Comparison of ENCODE assay signal across 15 cellular contexts in genomic region chr18:49726564-49726963, GRCh38.
A peak's percentile ranks its signal among the peaks of the same experiment; 100 is the strongest.
DNase-seq lines count a peak whose midpoint lies in the region; TF ChIP-seq lines count a peak whose summit lies in the region.
"Had no signal": no experiment of that assay in that cellular context is flagged by ENCODE, and none has a peak within 500 bp of the region (broad histone marks: within the 10 kb centered on the region; RNA-seq: fewer than 3 reads in every experiment).

No MANE protein-coding gene starts in this region.

- H3K27me3 ChIP-seq in SJCRH30 = no peaks in the 10 kb centered on the region
- no peaks in the 10 kb centered on the region for H3K27me3 ChIP-seq in fibroblast of lung (ENCODE audit: control insufficient read depth, insufficient read depth, low read length)
- no peaks in the 10 kb centered on the region for H3K27me3 ChIP-seq in osteoblast (ENCODE audit: insufficient read depth, low read length)
- no peaks in the 10 kb centered on the region for H3K27me3 ChIP-seq in effector memory CD4-positive, alpha-beta T cell (replicated peaks; ENCODE audit: control insufficient read depth, insufficient read depth, low read length, poor library complexity, severe bottlenecking)
- H3K27me3 ChIP-seq: body of pancreas, gastrocnemius medialis had no signal

- peaks cover 18% of the 10 kb centered on the region for H3K4me1 ChIP-seq in SJCRH30
- peaks cover 9% of the 10 kb centered on the region for H3K4me1 ChIP-seq in fibroblast of lung (ENCODE audit: control insufficient read depth, extremely low read depth, insufficient read depth, low read length)
- H3K4me1 ChIP-seq in osteoblast (ENCODE audit: insufficient read depth, low read length) = peaks cover 27% of the 10 kb centered on the region
- H3K4me1 ChIP-seq in effector memory CD4-positive, alpha-beta T cell (ENCODE audit: control insufficient read depth, insufficient read depth, low read length, poor library complexity, severe bottlenecking) = no peaks in the 10 kb centered on the region

- H3K4me3 ChIP-seq in SJCRH30 = peak overlapping the region; percentile 6
- no peak overlapping the region for H3K4me3 ChIP-seq in fibroblast of lung (replicated peaks in 1 of 4; ENCODE audit: control extremely low read depth in 1 of 4, insufficient read depth in 1 of 4, low read depth in 3 of 4, low read length in 4 of 4)
- H3K4me3 ChIP-seq in osteoblast (ENCODE audit: insufficient read depth, low read length) = no peak overlapping the region
- H3K4me3 ChIP-seq in effector memory CD4-positive, alpha-beta T cell (ENCODE audit: insufficient read depth, low read depth, low read length, poor library complexity, severe bottlenecking) = no peak overlapping the region
- H3K4me3 ChIP-seq: body of pancreas, gastrocnemius medialis had no signal

- no peak overlapping the region for H3K4me3 Mint-ChIP-seq in activated CD4-positive, alpha-beta memory T cell treated with anti-CD3 and anti-CD28 coated beads for 36 hours
- H3K4me3 Mint-ChIP-seq: IgD-negative memory B cell had no signal

- TF ChIP-seq CTCF in fibroblast of lung (conservative IDR thresholded peaks at IDR 0.05 in 1 of 2, IDR thresholded peaks at IDR 0.05 in 1 of 2; ENCODE audit: low read depth in 1 of 2, low read length in 2 of 2) (no peak), osteoblast (IDR thresholded peaks at IDR 0.05; ENCODE audit: extremely low read depth, low read depth, low read length) (no peak)

- DNase-seq in AG08395 (ENCODE audit: low spot score) (peak; percentile 28), SJCRH30 (no peak), fibroblast of lung (ENCODE audit: low read depth in 2 of 2) (no peak), osteoblast (ENCODE audit: insufficient read length, low spot score, missing footprints) (peak; percentile 29), NCI-H510A (lab: John Stamatoyannopoulos, UW) (no peak), SKM-1 (lab: John Stamatoyannopoulos, UW; ENCODE audit: unreplicated experiment) (no peak)
- no peak for DNase-seq in effector memory CD4-positive, alpha-beta T cell
- DNase-seq in activated CD4-positive, alpha-beta memory T cell treated with anti-CD3 and anti-CD28 coated beads for 36 hours = no peak
- DNase-seq: activated gamma-delta T cell; NCI-H1092; SIG-M5; stimulated activated CD4-positive, alpha-beta T cell treated with anti-CD3 and anti-CD28 coated beads, Interleukin-4, amount 100 ng/mL, for 1 hour had no signal

- POLR2A ChIA-PET in activated CD4-positive, alpha-beta memory T cell treated with anti-CD3 and anti-CD28 coated beads for 36 hours (lab: Charles Lee) = no interaction called here

- H3K4me2 ChIP-seq in fibroblast of lung (ENCODE audit: extremely low read depth, insufficient read depth, low read length) (peak overlapping the region; percentile 48), osteoblast (ENCODE audit: insufficient read depth, low read length) (peak overlapping the region; percentile 21)

- H3K9me3 ChIP-seq in SJCRH30 (replicated peaks) = no peaks in the 10 kb centered on the region
- H3K9me3 ChIP-seq in fibroblast of lung (ENCODE audit: control insufficient read depth, insufficient read depth, low read depth, low read length) = no peaks in the 10 kb centered on the region
- H3K9me3 ChIP-seq in osteoblast (ENCODE audit: low read depth, low read length) = no peaks in the 10 kb centered on the region
- H3K9me3 ChIP-seq in effector memory CD4-positive, alpha-beta T cell (ENCODE audit: control insufficient read depth, low read length) = no peaks in the 10 kb centered on the region
- H3K9me3 ChIP-seq: body of pancreas, gastrocnemius medialis had no signal

- peak overlapping the region; percentile 80 for H3K27ac ChIP-seq in SJCRH30
- H3K27ac ChIP-seq in fibroblast of lung (ENCODE audit: insufficient read depth, low read length) = peak overlapping the region; percentile 99
- H3K27ac ChIP-seq in osteoblast (ENCODE audit: low read depth, low read length) = peak overlapping the region; percentile 90
- H3K27ac ChIP-seq in effector memory CD4-positive, alpha-beta T cell (ENCODE audit: insufficient read depth, low read length, poor library complexity, severe bottlenecking) = no peak overlapping the region

- peaks cover 12% of the 10 kb centered on the region for H3K27me3 Mint-ChIP-seq in activated CD4-positive, alpha-beta memory T cell treated with anti-CD3 and anti-CD28 coated beads for 36 hours
- H3K27me3 Mint-ChIP-seq: IgD-negative memory B cell had no signal

- peaks cover 10% of the 10 kb centered on the region for H3K4me1 Mint-ChIP-seq in activated CD4-positive, alpha-beta memory T cell treated with anti-CD3 and anti-CD28 coated beads for 36 hours (ENCODE audit: low read depth)

- H3K27ac Mint-ChIP-seq in activated CD4-positive, alpha-beta memory T cell treated with anti-CD3 and anti-CD28 coated beads for 36 hours = no peak overlapping the region
- H3K27ac Mint-ChIP-seq: IgD-negative memory B cell had no signal

- H2AFZ ChIP-seq in fibroblast of lung (ENCODE audit: low read length) (peak overlapping the region; percentile 26), osteoblast (ENCODE audit: low read length) (peak overlapping the region; percentile 12)

- H4K20me1 ChIP-seq in fibroblast of lung (ENCODE audit: control insufficient read depth, extremely low read depth, insufficient read depth, low read length) (no peaks in the 10 kb centered on the region), osteoblast (ENCODE audit: insufficient read depth, low read length) (no peaks in the 10 kb centered on the region)

- H3K79me2 ChIP-seq in fibroblast of lung (ENCODE audit: control insufficient read depth, insufficient read depth, low read length) (no peaks in the 10 kb centered on the region), osteoblast (ENCODE audit: insufficient read depth, low read length) (no peaks in the 10 kb centered on the region)

- CTCF ChIA-PET in activated CD4-positive, alpha-beta memory T cell treated with anti-CD3 and anti-CD28 coated beads for 36 hours (lab: Charles Lee) = interaction anchor here (1.2 to 1.4 kb wide), 2 partner anchors 10 to 135 kb away, joined by 4 read pairs; no protein-coding TSS in a partner anchor

- intact Hi-C loops in activated CD4-positive, alpha-beta memory T cell treated with anti-CD3 and anti-CD28 coated beads for 36 hours (cut with micrococcal nuclease) = no loop called here

- peak overlapping the region; percentile 16 for H3K9ac ChIP-seq in fibroblast of lung (ENCODE audit: insufficient read depth, low read length)

- no peaks in the 10 kb centered on the region for H3K36me3 Mint-ChIP-seq in activated CD4-positive, alpha-beta memory T cell treated with anti-CD3 and anti-CD28 coated beads for 36 hours
- H3K36me3 Mint-ChIP-seq: IgD-negative memory B cell had no signal

- H3K36me3 ChIP-seq in SJCRH30 = no peaks in the 10 kb centered on the region
- H3K36me3 ChIP-seq in fibroblast of lung (ENCODE audit: control insufficient read depth, insufficient read depth, low read length) = no peaks in the 10 kb centered on the region
- H3K36me3 ChIP-seq in osteoblast (ENCODE audit: insufficient read depth, low read length) = no peaks in the 10 kb centered on the region
- H3K36me3 ChIP-seq in effector memory CD4-positive, alpha-beta T cell (ENCODE audit: control insufficient read depth, insufficient read depth, low read length) = no peaks in the 10 kb centered on the region
- H3K36me3 ChIP-seq: gastrocnemius medialis had no signal

- H3K9me3 Mint-ChIP-seq in activated CD4-positive, alpha-beta memory T cell treated with anti-CD3 and anti-CD28 coated beads for 36 hours = no peaks in the 10 kb centered on the region

Comparison
In these comparisons a context has a peak if more than half of its experiments do, and no peak if none do; other contexts are left out.
1. DNase-seq: peak in AG08395 (single experiment) and osteoblast (single experiment); none in SJCRH30 (0 of 2), fibroblast of lung (0 of 2), NCI-H510A (single experiment), SKM-1 (single experiment), effector memory CD4-positive, alpha-beta T cell (0 of 3) and activated CD4-positive, alpha-beta memory T cell treated with anti-CD3 and anti-CD28 coated beads for 36 hours (single experiment).